ENCODE assay signal across 19 cellular contexts in the genomic region with DNA sequence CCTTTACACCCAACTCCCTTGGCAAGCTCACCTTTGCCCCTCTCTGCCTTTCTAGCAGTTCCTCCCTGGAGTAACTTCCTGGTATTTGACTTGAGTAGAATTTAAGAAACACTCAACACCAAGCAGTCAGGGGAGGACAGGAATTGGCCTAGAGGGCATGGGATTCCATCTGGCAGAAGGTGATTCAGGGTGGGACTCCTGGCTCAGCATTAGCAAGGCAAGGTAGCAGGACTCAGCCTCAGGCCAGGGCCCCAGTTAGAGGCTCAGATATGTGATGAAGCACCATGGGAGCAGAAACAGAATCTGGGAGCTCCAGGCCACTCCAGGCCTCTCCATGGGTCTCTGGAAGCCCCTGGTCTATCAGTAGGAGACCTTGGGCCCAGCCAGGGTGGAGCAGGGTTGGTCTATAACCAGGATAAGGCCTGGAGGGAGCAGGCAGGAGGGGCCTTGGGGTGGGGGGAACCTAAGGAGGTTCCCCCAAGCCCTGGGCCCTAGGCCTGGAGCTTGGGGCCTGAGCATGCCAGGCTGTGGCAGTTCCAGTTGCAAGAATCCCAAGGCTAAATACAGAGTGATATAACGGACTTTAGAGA.
A peak's percentile ranks its signal among the peaks of the same experiment; 100 is the strongest.
DNase-seq lines count a peak whose midpoint lies in the region; ATAC-seq and TF ChIP-seq lines count a peak whose summit lies in the region.
"Had no signal": no experiment of that assay in that cellular context is flagged by ENCODE, and none has a peak within 500 bp of the region (broad histone marks: within the 10 kb centered on the region; RNA-seq: fewer than 3 reads in every experiment).

No MANE protein-coding gene starts in this region.

- H2BK120ac ChIP-seq in IMR-90 (ENCODE audit: low read depth, low read length), result no peak overlapping the region

- DNase-seq in IMR-90 (no peak), islet precursor cell (peak; percentile 77), uterus (no peak), aorta (no peak), pons (ENCODE audit: low spot score) (no peak)
- DNase-seq in natural killer cell treated with Interleukin-12 subunit alpha and Interleukin-12 subunit beta and Interleukin-15 and Interleukin-18, amount 100 ng/mL, for 72 hours (ENCODE audit: low spot score), result no peak
- DNase-seq: CD4-positive, CD25-positive, alpha-beta regulatory T cell; DMS79; NCI-H1105 treated with DMSO at 0.1 percent for 48 hours; NCI-H1694; NCI-H2081 treated with DMSO at 0.1 percent for 48 hours; NCI-H446; NCI-H526; Peyer's patch had no signal

- dilution Hi-C loops in IMR-90 (cut with HindIII; ENCODE audit: low sequenced_read_pairs, unreplicated experiment), result no loop called here

- peaks cover 8 to 57% of the 10 kb centered on the region in 2 experiments; a peak in 3 of 4 replicates for H3K79me1 ChIP-seq in IMR-90 (ENCODE audit: low read depth in 1 of 2, low read length in 2 of 2)

- no peak overlapping the region for H4K91ac ChIP-seq in IMR-90 (ENCODE audit: insufficient read depth, low read depth, low read length)

- no peak overlapping the region for H3K4me3 ChIP-seq in IMR-90 (ENCODE audit: insufficient read depth, low read depth, low read length)
- H3K4me3 ChIP-seq in rectal smooth muscle tissue (ENCODE audit: low read length), result no peak overlapping the region
- no peak overlapping the region for H3K4me3 ChIP-seq in uterus
- no peak overlapping the region for H3K4me3 ChIP-seq in aorta (ENCODE audit: low read length in 2 of 2)
- H3K4me3 ChIP-seq: GM23338, HAP-1, Peyer's patch, SJSA1 had no signal

- no peaks in the 10 kb centered on the region for H3K9me3 Mint-ChIP-seq in natural killer cell treated with Interleukin-12 subunit alpha and Interleukin-12 subunit beta and Interleukin-15 and Interleukin-18, amount 100 ng/mL, for 72 hours
- H3K9me3 Mint-ChIP-seq: CD4-positive, CD25-positive, alpha-beta regulatory T cell; GM23338 had no signal

- peak overlapping the region; percentile 10; the same call in 1 of the 2 replicates for H3K18ac ChIP-seq in IMR-90 (ENCODE audit: low read depth, low read length)

- peaks cover 7% of the 10 kb centered on the region; the same call in 1 of the 2 replicates for H4K20me1 ChIP-seq in IMR-90 (ENCODE audit: insufficient read depth, low read length)

- in situ Hi-C loops in IMR-90 (cut with MboI; ENCODE audit: low sequenced_read_pairs), result no loop called here

- H4K5ac ChIP-seq in IMR-90 (ENCODE audit: low read depth, low read length), result peak overlapping the region; percentile 8; the same call in 1 of the 2 replicates

- no peaks in the 10 kb centered on the region for H3K4me1 Mint-ChIP-seq in natural killer cell treated with Interleukin-12 subunit alpha and Interleukin-12 subunit beta and Interleukin-15 and Interleukin-18, amount 100 ng/mL, for 72 hours (ENCODE audit: low read depth in 2 of 2)
- H3K4me1 Mint-ChIP-seq: GM23338 had no signal

- no TSS peak for BruUV-seq in IMR-90 (replicated peaks; lab: Mats Ljungman, UMichigan)

- H3K9ac ChIP-seq in IMR-90 (ENCODE audit: low read depth, low read length) (no peak overlapping the region), rectal smooth muscle tissue (ENCODE audit: low read length) (no peak overlapping the region)
- H3K9ac ChIP-seq: KMS-11 had no signal

- POLR2A ChIA-PET in IMR-90 (lab: Charles Lee; ENCODE audit: unreplicated experiment), result no interaction called here

- no peak overlapping the region for H3K4me3 Mint-ChIP-seq in natural killer cell treated with Interleukin-12 subunit alpha and Interleukin-12 subunit beta and Interleukin-15 and Interleukin-18, amount 100 ng/mL, for 72 hours
- H3K4me3 Mint-ChIP-seq: CD4-positive, CD25-positive, alpha-beta regulatory T cell; GM23338 had no signal

- no peak overlapping the region; the same call in 1 of the 2 replicates for H3K4ac ChIP-seq in IMR-90 (ENCODE audit: low read depth, low read length)

- H2AK5ac ChIP-seq in IMR-90 (ENCODE audit: low read depth, low read length), result peak overlapping the region; percentile 2; the same call in 1 of the 2 replicates

- peaks cover 5 to 12% of the 10 kb centered on the region in 2 donors for H3K27me3 Mint-ChIP-seq in natural killer cell treated with Interleukin-12 subunit alpha and Interleukin-12 subunit beta and Interleukin-15 and Interleukin-18, amount 100 ng/mL, for 72 hours
- H3K27me3 Mint-ChIP-seq: CD4-positive, CD25-positive, alpha-beta regulatory T cell had no signal

- TF ChIP-seq RAD21 in IMR-90 (IDR thresholded peaks at IDR 0.05; ENCODE audit: low read length), result no peak

- H2BK20ac ChIP-seq in IMR-90 (ENCODE audit: low read depth, low read length), result 0 out of 2 replicates have a peak overlapping the region, but pooled peaks have one; percentile 12

- H3K27ac Mint-ChIP-seq in natural killer cell treated with Interleukin-12 subunit alpha and Interleukin-12 subunit beta and Interleukin-15 and Interleukin-18, amount 100 ng/mL, for 72 hours, result no peak overlapping the region
- H3K27ac Mint-ChIP-seq: CD4-positive, CD25-positive, alpha-beta regulatory T cell; GM23338 had no signal

- peak overlapping the region; percentile 2 for H2BK5ac ChIP-seq in IMR-90 (ENCODE audit: low read depth, low read length, poor library complexity, severe bottlenecking)

- H3K9me1 ChIP-seq in IMR-90 (ENCODE audit: insufficient read depth, low read length), result peaks cover 40% of the 10 kb centered on the region

- H3K4me1 ChIP-seq in IMR-90 (ENCODE audit: control insufficient read depth, insufficient read depth, low read length) (peaks cover 27% of the 10 kb centered on the region), rectal smooth muscle tissue (ENCODE audit: control insufficient read depth, insufficient read depth, low read length) (no peaks in the 10 kb centered on the region), uterus (no peaks in the 10 kb centered on the region), aorta (ENCODE audit: control insufficient read depth in 1 of 2, insufficient read depth in 2 of 2, low read length in 2 of 2) (no peaks in the 10 kb centered on the region)
- H3K4me1 ChIP-seq: HAP-1 had no signal

- CTCF ChIA-PET in IMR-90 (lab: Yijun Ruan, JAX), result no interaction called here

- H3K27me3 ChIP-seq in IMR-90 (ENCODE audit: control insufficient read depth, insufficient read depth, low read length), result no peaks in the 10 kb centered on the region
- no peaks in the 10 kb centered on the region for H3K27me3 ChIP-seq in rectal smooth muscle tissue (ENCODE audit: control insufficient read depth, insufficient read depth, low read length)
- no peaks in the 10 kb centered on the region for H3K27me3 ChIP-seq in uterus
- no peaks in the 10 kb centered on the region for H3K27me3 ChIP-seq in aorta (ENCODE audit: control insufficient read depth in 1 of 2, insufficient read depth in 2 of 2, low read length in 1 of 2)
- H3K27me3 ChIP-seq: Peyer's patch, SJSA1 had no signal

- H2BK15ac ChIP-seq in IMR-90 (ENCODE audit: low read depth, low read length), result no peak overlapping the region

- peak overlapping the region; percentile 23 for H2AK9ac ChIP-seq in IMR-90 (replicated peaks; ENCODE audit: low read depth, low read length, poor library complexity)

- no peak for TF ChIP-seq CTCF in IMR-90 (conservative IDR thresholded peaks at IDR 0.05; ENCODE audit: low read depth, low read length)
- no peak for TF ChIP-seq CTCF in uterus (IDR thresholded peaks at IDR 0.05)

- H3K23ac ChIP-seq in IMR-90 (ENCODE audit: low read depth, low read length), result 0 out of 2 replicates have a peak overlapping the region, but pooled peaks have one; percentile 20

- H3K36me3 Mint-ChIP-seq in natural killer cell treated with Interleukin-12 subunit alpha and Interleukin-12 subunit beta and Interleukin-15 and Interleukin-18, amount 100 ng/mL, for 72 hours, result no peaks in the 10 kb centered on the region
- H3K36me3 Mint-ChIP-seq: CD4-positive, CD25-positive, alpha-beta regulatory T cell had no signal

- H3K27ac ChIP-seq in IMR-90 (ENCODE audit: insufficient read depth, low read length) (peak overlapping the region; percentile 43; the same call in 1 of the 2 replicates), rectal smooth muscle tissue (ENCODE audit: low read depth, low read length) (peak overlapping the region; percentile 21), uterus (peak overlapping the region; percentile 11 to 53), aorta (ENCODE audit: low read depth in 1 of 2, low read length in 2 of 2) (no peak overlapping the region)
- H3K27ac ChIP-seq: KMS-11, Peyer's patch, SJSA1 had no signal

- H3K56ac ChIP-seq in IMR-90 (ENCODE audit: extremely low read depth, insufficient read depth, low read length), result no peak overlapping the region

- no peak for TF ChIP-seq POLR2A in IMR-90 (IDR thresholded peaks at IDR 0.05; ENCODE audit: low read depth, low read length)
- TF ChIP-seq POLR2A in uterus (IDR thresholded peaks at IDR 0.05), result no peak

- H3K4me2 ChIP-seq in IMR-90 (ENCODE audit: low read depth, low read length), result no peak overlapping the region
- H3K4me2 ChIP-seq: GM23338, KMS-11 had no signal

- no peak overlapping the region for H4K8ac ChIP-seq in IMR-90 (ENCODE audit: low read depth in 2 of 2, low read length in 2 of 2)

- intact Hi-C loops in IMR-90 (cut with micrococcal nuclease), result no loop called here
- intact Hi-C loops in uterus (cut with DNase I; ENCODE audit: low total_unique reads), result no loop called here
- intact Hi-C loops in aorta (cut with DNase I), result no loop called here

- H3K9me3 ChIP-seq in IMR-90 (ENCODE audit: control insufficient read depth, insufficient read depth, low read length) (no peaks in the 10 kb centered on the region), uterus (no peaks in the 10 kb centered on the region), aorta (ENCODE audit: control insufficient read depth, low read length) (no peaks in the 10 kb centered on the region)
- H3K9me3 ChIP-seq: HAP-1, Peyer's patch, SJSA1 had no signal

- no peak overlapping the region for H2AFZ ChIP-seq in IMR-90 (replicated peaks; ENCODE audit: low read length, poor library complexity)
- H2AFZ ChIP-seq: GM23338 had no signal

- WGBS in IMR-90 (ENCODE audit: extremely low coverage in 2 of 2, insufficient read length in 1 of 2), 2 experiments, result 100% methylated on average over 1 of the region's 1 CpG; no CpG with 5 or more reads in 1 of the 2 experiments
- 93 to 95% methylated on average over 1 of the region's 1 CpG for WGBS in aorta, 2 donors

- no peak overlapping the region for H3K14ac ChIP-seq in IMR-90 (replicated peaks; ENCODE audit: low read depth, low read length)

- ATAC-seq in IMR-90 (ENCODE audit: low read depth), result no peak
- ATAC-seq in aorta (ENCODE audit: low FRiP score), result no peak
- ATAC-seq in natural killer cell treated with Interleukin-12 subunit alpha and Interleukin-12 subunit beta and Interleukin-15 and Interleukin-18, amount 100 ng/mL, for 72 hours, result no peak
- ATAC-seq: GM23338 had no signal

- H3K36me3 ChIP-seq in IMR-90 (ENCODE audit: control insufficient read depth, insufficient read depth, low read length) (peaks cover 29% of the 10 kb centered on the region), rectal smooth muscle tissue (ENCODE audit: control insufficient read depth, insufficient read depth, low read length) (peaks cover 9% of the 10 kb centered on the region), uterus (no peaks in the 10 kb centered on the region), aorta (ENCODE audit: control insufficient read depth in 1 of 2, insufficient read depth in 2 of 2, low read length in 1 of 2) (peaks cover 0 to 4% of the 10 kb centered on the region in 2 donors)
- H3K36me3 ChIP-seq: HAP-1 had no signal

TF ChIP-seq in IMR-90, 13 proteins besides CTCF, POLR2A, EP300 and RAD21 (continues in another document):
- TF ChIP-seq CEBPB (IDR thresholded peaks at IDR 0.05; ENCODE audit: low read depth, low read length) (no peak), NFE2L2 (IDR thresholded peaks at IDR 0.05; ENCODE audit: low read depth, low read length) (no peak)

Comparison
In these comparisons a context has a peak if more than half of its experiments do, and no peak if none do; other contexts are left out.
1. H3K27ac ChIP-seq: peak in IMR-90 (single experiment), rectal smooth muscle tissue (single experiment) and uterus (2 of 2); none in aorta (0 of 2).